ENCODE assay signal across 3 cellular contexts in the genomic region with DNA sequence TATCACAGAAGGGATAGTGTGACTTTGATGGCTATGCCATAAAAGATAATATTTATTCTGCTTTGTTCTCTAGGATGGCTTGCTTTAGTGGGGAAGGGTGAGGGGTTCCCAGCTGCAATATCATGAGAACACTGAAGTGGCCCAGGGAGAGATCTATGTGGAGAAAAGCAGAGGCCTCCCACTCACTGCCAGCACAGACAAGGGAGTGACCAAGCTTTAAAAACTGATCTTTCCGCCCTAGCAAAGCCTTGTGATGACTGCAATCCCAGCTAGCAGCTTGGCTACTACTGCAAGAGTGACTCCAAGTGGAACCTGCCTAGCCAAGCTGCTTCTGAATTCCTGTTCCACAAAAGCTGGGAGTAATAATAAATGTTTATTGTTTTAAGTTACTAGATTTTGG.
"Had no signal": no experiment of that assay in that cellular context is flagged by ENCODE, and none has a peak within 500 bp of the region (broad histone marks: within the 10 kb centered on the region; RNA-seq: fewer than 3 reads in every experiment).

No MANE protein-coding gene starts in this region.

- DNase-seq: H9, HCEC 1CT, KBM-7 had no signal
